In genomic region chr1:51488372-51489050, GRCh38 we compare ENCODE assay signal across 18 cellular contexts. TPM values are rescaled to one million over a fixed set of nuclear protein-coding genes. Genes with fewer than 3 reads are reported as not detected.
DNase-seq lines count a peak whose midpoint lies in the region; ATAC-seq, FAIRE-seq and TF ChIP-seq lines count a peak whose summit lies in the region.
"Had no signal": no experiment of that assay in that cellular context is flagged by ENCODE, and none has a peak within 500 bp of the region (broad histone marks: within the 10 kb centered on the region; RNA-seq: fewer than 3 reads in every experiment).

No MANE protein-coding gene starts in this region.

- H3F3A ChIP-seq in PC-3 (ENCODE audit: low read length, unreplicated experiment): no peaks in the 10 kb centered on the region

- H3K79me2 ChIP-seq in GM12878 (ENCODE audit: control insufficient read depth, insufficient read depth, low read length) (peaks cover 82% of the 10 kb centered on the region), PC-3 (ENCODE audit: low read length) (peaks cover 66% of the 10 kb centered on the region)

- peaks cover 0 to 4% (median 4%) of the 10 kb centered on the region in 3 donors for H3K27me3 Mint-ChIP-seq in immature natural killer cell (ENCODE audit: low read depth in 3 of 3)

- H4K20me1 ChIP-seq in GM12878 (ENCODE audit: control insufficient read depth, insufficient read depth) (no peaks in the 10 kb centered on the region), PC-3 (ENCODE audit: low read length) (no peaks in the 10 kb centered on the region)

- no peak for FAIRE-seq in GM12878 (lab: Jason Lieb, UNC)

- H3K4me1 ChIP-seq in GM12878 (ENCODE audit: control insufficient read depth, insufficient read depth, low read length) (peaks cover 23% of the 10 kb centered on the region), subcutaneous abdominal adipose tissue (ENCODE audit: control insufficient read depth in 5 of 5, insufficient read depth in 5 of 5, low read length in 5 of 5) (peaks cover 0 to 39% (median 33%) of the 10 kb centered on the region in 5 donors), PC-3 (ENCODE audit: insufficient read depth, low read length) (peaks cover 13% of the 10 kb centered on the region; the same call in 1 of the 2 replicates)
- H3K4me1 ChIP-seq: parathyroid adenoma had no signal

- BruUV-seq in GM12878 (replicated peaks; lab: Mats Ljungman, UMichigan) (no TSS peak), PC-3 (replicated peaks; lab: Mats Ljungman, UMichigan) (no TSS peak)

- H3K36me3 ChIP-seq in GM12878 (ENCODE audit: control insufficient read depth in 2 of 2, insufficient read depth in 2 of 2, low read length in 1 of 2): peaks cover 0 to 4% of the 10 kb centered on the region in 2 experiments; a peak in 1 of 4 replicates
- no peaks in the 10 kb centered on the region for H3K36me3 ChIP-seq in subcutaneous abdominal adipose tissue (ENCODE audit: control insufficient read depth in 5 of 5, insufficient read depth in 5 of 5, low read length in 5 of 5)
- no peaks in the 10 kb centered on the region for H3K36me3 ChIP-seq in PC-3 (ENCODE audit: low read depth, low read length)
- H3K36me3 ChIP-seq: SJSA1 had no signal

- in situ Hi-C loops in GM12878 (cut with MboI): no loop called here

- no peaks in the 10 kb centered on the region for H3K9me3 Mint-ChIP-seq in immature natural killer cell
- H3K9me3 Mint-ChIP-seq: activated T-helper 1 cell treated with anti-CD3 and anti-CD28 coated beads, Interleukin-12 subunit alpha, Interleukin-12 subunit beta, Interleukin-2, Interleukin-4 antibody, amounts not matched to agents 30 ng/mL and 10 ng/mL and 1 ng/mL, durations not matched to agents 14 hours and 24 hours and 36 hours had no signal

- 97% methylated on average over 4 of the region's 4 CpGs for WGBS in GM12878 (ENCODE audit: insufficient coverage, insufficient replicate concordance, low lambda C conversion rate, missing lambda C conversion rate)

- 0 out of 2 replicates have a peak overlapping the region, but pooled peaks have one; percentile 4 for H3K27ac ChIP-seq in GM12878 (ENCODE audit: control insufficient read depth, insufficient read depth)
- peak overlapping the region; percentile 54 for H3K27ac ChIP-seq in subcutaneous abdominal adipose tissue (ENCODE audit: low read depth, low read length)
- no peak overlapping the region for H3K27ac ChIP-seq in PC-3 (ENCODE audit: low read length)
- H3K27ac ChIP-seq: 22Rv1, parathyroid adenoma, SJSA1 had no signal

- H3K4me3 ChIP-seq in GM12878 (no peak overlapping the region), subcutaneous abdominal adipose tissue (ENCODE audit: low read depth in 1 of 5, low read length in 5 of 5) (peak overlapping the region in 4 of 5 donors; percentile 27 to 48 (median 28)), PC-3 (ENCODE audit: low read length) (no peak overlapping the region)
- H3K4me3 ChIP-seq: SJSA1 had no signal

- DNase-seq in DMS53 (lab: John Stamatoyannopoulos, UW) (peak; percentile 38), DMS53 treated with DMSO at 0.1 percent for 48 hours (lab: John Stamatoyannopoulos, UW; ENCODE audit: unreplicated experiment) (no peak), GM12878 (ENCODE audit: low read depth, low spot score) (no peak), immature natural killer cell (no peak), PC-3 (no peak)
- DNase-seq in stimulated activated CD4-positive, alpha-beta T cell treated with anti-CD3 and anti-CD28 coated beads, Interleukin-4, amount 100 ng/mL, for 24 hours: no peak
- DNase-seq: activated CD4-positive, CD25-positive, alpha-beta regulatory T cell treated with anti-CD3 and anti-CD28 coated beads, Interleukin-2, amount 50 U/mL, for 72 hours; caudate nucleus; DMS153; kidney glomerular epithelial cell; NCI-H1436; NCI-H748 treated with DMSO at 0.1 percent for 48 hours had no signal

- H3K27me3 ChIP-seq in GM12878 (replicated peaks in 1 of 2; ENCODE audit: control insufficient read depth in 2 of 2, insufficient read depth in 2 of 2, low read length in 1 of 2): no peaks in the 10 kb centered on the region
- H3K27me3 ChIP-seq in subcutaneous abdominal adipose tissue (ENCODE audit: control insufficient read depth in 5 of 5, insufficient read depth in 4 of 5, low read length in 5 of 5): no peaks in the 10 kb centered on the region
- no peaks in the 10 kb centered on the region for H3K27me3 ChIP-seq in PC-3 (ENCODE audit: low read length)
- H3K27me3 ChIP-seq: SJSA1 had no signal

- H3K9me2 ChIP-seq in PC-3 (replicated peaks; ENCODE audit: low read length): no peaks in the 10 kb centered on the region

- H3K27ac Mint-ChIP-seq in immature natural killer cell: peak overlapping the region in 4 of 6 donors; percentile 2 to 84 (median 58)
- H3K27ac Mint-ChIP-seq: activated T-helper 1 cell treated with anti-CD3 and anti-CD28 coated beads, Interleukin-12 subunit alpha, Interleukin-12 subunit beta, Interleukin-2, Interleukin-4 antibody, amounts not matched to agents 30 ng/mL and 10 ng/mL and 1 ng/mL, durations not matched to agents 14 hours and 24 hours and 36 hours had no signal

- RAD21 ChIA-PET in GM12878 (lab: Charles Lee; ENCODE audit: unreplicated experiment): interaction anchor here (0.6 to 3.4 kb wide), 17 partner anchors 9 to 253 kb away, joined by 3 to 20 read pairs (median 3); partner anchors contain the start of gene EPS15

- peak overlapping the region; percentile 26 for H3K4me2 ChIP-seq in GM12878 (ENCODE audit: control insufficient read depth, insufficient read depth)
- H3K4me2 ChIP-seq in PC-3 (ENCODE audit: low read length): no peak overlapping the region

- no peak for TF ChIP-seq RAD21 in GM12878 (IDR thresholded peaks at IDR 0.05; ENCODE audit: insufficient read depth, low read depth, low read length)

- TF ChIP-seq CTCF in GM12878 (IDR thresholded peaks at IDR 0.05 in 2 of 3, conservative IDR thresholded peaks at IDR 0.05 in 1 of 3; ENCODE audit: control insufficient read depth in 2 of 3, extremely low read depth in 1 of 3, insufficient read depth in 1 of 3, low read depth in 3 of 3, low read length in 3 of 3) (no peak), PC-3 (conservative IDR thresholded peaks at IDR 0.05; ENCODE audit: low read depth, low read length) (no peak)

- H2AFZ ChIP-seq in GM12878 (ENCODE audit: control insufficient read depth, low read depth, low read length) (no peak overlapping the region), PC-3 (ENCODE audit: low read length) (no peak overlapping the region)
- H2AFZ ChIP-seq: parathyroid adenoma had no signal

- peaks cover 45 to 65% of the 10 kb centered on the region in 2 donors for H3K4me1 Mint-ChIP-seq in immature natural killer cell

- POLR2A ChIA-PET in GM12878 (lab: Charles Lee) (interaction anchor here (0.7 to 1.9 kb wide), 11 partner anchors 9 to 404 kb away, joined by 3 to 6 read pairs (median 4); partner anchors contain the start of gene EPS15), PC-3 (lab: Charles Lee; ENCODE audit: unreplicated experiment) (interaction anchor here (1.1 kb wide), 1 partner anchor 31 kb away, joined by 3 read pairs; the partner anchor contains the start of gene EPS15)

- no peak for TF ChIP-seq EP300 in GM12878 (IDR thresholded peaks at IDR 0.05; ENCODE audit: borderline replicate concordance in 1 of 2, control insufficient read depth in 1 of 2, low read depth in 2 of 2, low read length in 2 of 2)

- SMC1A ChIA-PET in GM12878 (lab: Charles Lee; ENCODE audit: uncharacterized antibody, unreplicated experiment): interaction anchor here (0.6 to 3.6 kb wide), 18 partner anchors 8 to 459 kb away, joined by 3 to 25 read pairs (median 6); partner anchors contain the start of gene EPS15

- no peak for TF ChIP-seq POLR2A in GM12878 (IDR thresholded peaks at IDR 0.05; ENCODE audit: low read depth, low read length)

- H3K4me3 Mint-ChIP-seq in immature natural killer cell: peak overlapping the region in 1 of 5 donors; percentile 0
- H3K4me3 Mint-ChIP-seq: activated T-helper 1 cell treated with anti-CD3 and anti-CD28 coated beads, Interleukin-12 subunit alpha, Interleukin-12 subunit beta, Interleukin-2, Interleukin-4 antibody, amounts not matched to agents 30 ng/mL and 10 ng/mL and 1 ng/mL, durations not matched to agents 14 hours and 24 hours and 36 hours had no signal

- no peaks in the 10 kb centered on the region for H3K36me3 Mint-ChIP-seq in immature natural killer cell

- CTCF ChIA-PET in GM12878 (lab: Yijun Ruan, JAX) (interaction anchor here (0.7 to 1.7 kb wide), 11 partner anchors 9 to 253 kb away, joined by 3 to 5 read pairs (median 3); no protein-coding TSS in a partner anchor), PC-3 (lab: Charles Lee) (no interaction called here)

- ATAC-seq in GM12878 (no peak), PC-3 (no peak), GM21737 (IDR thresholded peaks at IDR 0.05; ENCODE audit: unreplicated experiment) (no peak)

- no peak overlapping the region for H3K9ac ChIP-seq in GM12878 (ENCODE audit: control insufficient read depth, insufficient read depth, low read length)
- peak overlapping the region in 2 of 5 donors; percentile 41 to 62 for H3K9ac ChIP-seq in subcutaneous abdominal adipose tissue (ENCODE audit: low read length in 5 of 5)
- no peak overlapping the region for H3K9ac ChIP-seq in PC-3 (ENCODE audit: low read length)
- H3K9ac ChIP-seq: parathyroid adenoma had no signal

- intact Hi-C loops in GM12878 (cut with micrococcal nuclease; ENCODE audit: unreplicated experiment): no loop called here
- intact Hi-C loops in PC-3 (cut with micrococcal nuclease): no loop called here

- H3K9me3 ChIP-seq in GM12878 (replicated peaks; ENCODE audit: control insufficient read depth, insufficient read depth, low read length) (peaks cover 2% of the 10 kb centered on the region; the same call in 2 of the 3 replicates), subcutaneous abdominal adipose tissue (ENCODE audit: control insufficient read depth in 5 of 5, low read length in 5 of 5) (no peaks in the 10 kb centered on the region), PC-3 (ENCODE audit: low read length) (no peaks in the 10 kb centered on the region)
- H3K9me3 ChIP-seq: SJSA1 had no signal

RNA-seq across cellular contexts. Expression of gene EPS15, which starts 30.6 kb away (rescaled TPM):
- total RNA-seq in GM12878 (2013; cell fraction: nucleolus; rRNA removed): 323 and 356 TPM in 2 replicates
- total RNA-seq in GM12878 (2014; rRNA removed) (53.4 and 65.1 TPM in 2 replicates), GM12878 (2014; rRNA removed; fragmentation: Illumina TruSeq; extraction: Trizol) (71.6 and 75.1 TPM in 2 replicates), GM12878 (2021) (87.8 and 88.2 TPM in 2 replicates), PC-3 (2014; rRNA removed) (24.4 and 26.3 TPM in 2 replicates)
- polyA plus RNA-seq in GM12878 (2011; ENCODE audit: low read depth): 19.0 TPM
- polyA plus RNA-seq in GM12878 (2011; rRNA removed) (61.9 and 86.3 TPM in 2 replicates), GM12878 (2014; fragmentation: Illumina TruSeq; extraction: Trizol) (60.6 and 80.7 TPM in 2 replicates), GM12878 (2014; fragmentation: Nextera tagmentation; extraction: Ambion mirVana) (10 to 100 TPM; 24.7 to 49.5 TPM), GM12878 (2014; rRNA removed) (37.6 and 43.3 TPM in 2 replicates), GM12878 (2016; fragmentation: Nextera tagmentation; extraction: Ambion mirVana) (10 to 100 TPM; 55.5 to 57.1 TPM), immature natural killer cell (10 to 100 TPM; 28.9 to 49.4 (median 34.9) TPM)
- 23.5 and 33.2 TPM in 2 replicates for polyA plus RNA-seq in GM12878 (2011; cell fraction: cytosol; rRNA removed)
- 33.4 and 34.4 TPM in 2 replicates for polyA plus RNA-seq in GM12878 (2011; cell fraction: nucleus; rRNA removed)
- polyA plus RNA-seq in GM12878 (2012): 27.6 and 33.8 TPM in 2 replicates
- 79.6 and 113 TPM in 2 replicates for polyA minus RNA-seq in GM12878 (2011; rRNA and poly(A)+ RNA removed)
- polyA minus RNA-seq in GM12878 (2011; cell fraction: cytosol; rRNA and poly(A)+ RNA removed): 37.7 and 45.4 TPM in 2 replicates
- 29.9 and 40.9 TPM in 2 replicates for polyA minus RNA-seq in GM12878 (2011; cell fraction: nucleus; rRNA and poly(A)+ RNA removed)

Comparison
In these comparisons a context has a peak if more than half of its experiments do, and no peak if none do; other contexts are left out.
1. H3K4me3 ChIP-seq: peak in subcutaneous abdominal adipose tissue (4 of 5); none in GM12878 (single experiment) and PC-3 (single experiment).